ENCODE assay signal across 8 cellular contexts in genomic region chr7:82247814-82248433, GRCh38.
DNase-seq lines count a peak whose midpoint lies in the region; FAIRE-seq and TF ChIP-seq lines count a peak whose summit lies in the region.

No MANE protein-coding gene starts in this region.

- H3K36me3 ChIP-seq in OCI-LY1 (ENCODE audit: insufficient read depth, low read length): no peaks in the 10 kb centered on the region

- no peaks in the 10 kb centered on the region for H3K9me3 ChIP-seq in OCI-LY1 (ENCODE audit: low read length)

- no peaks in the 10 kb centered on the region for H3K36me3 Mint-ChIP-seq in endothelial cell (ENCODE audit: low read depth, unreplicated experiment)

- peak; percentile 49 for FAIRE-seq in frontal cortex (lab: Jason Lieb, UNC)

- H3K27ac Mint-ChIP-seq in endothelial cell (ENCODE audit: unreplicated experiment): no peak overlapping the region

- DNase-seq in frontal cortex (ENCODE audit: low spot score in 2 of 2) (no peak), NCI-H2171 (lab: John Stamatoyannopoulos, UW) (no peak), endothelial cell (ENCODE audit: low spot score) (no peak)
- no peak for DNase-seq in stimulated activated CD4-positive, alpha-beta T cell treated with anti-CD3 and anti-CD28 coated beads, Interleukin-12 subunit alpha, Interleukin-12 subunit beta, amount 100 ng/mL, for 4 hours
- DNase-seq in activated naive CD4-positive, alpha-beta T cell treated with Interleukin-2 at 50 U/mL for 16 hours: no peak

- no peak overlapping the region for H3K4me3 ChIP-seq in OCI-LY1 (ENCODE audit: low read depth, low read length, poor library complexity, severe bottlenecking)

- H3K27me3 ChIP-seq in OCI-LY1 (ENCODE audit: insufficient read depth, low read length): no peaks in the 10 kb centered on the region

- H3K9ac ChIP-seq in OCI-LY1 (ENCODE audit: low read length): no peak overlapping the region

- H4K20me1 ChIP-seq in OCI-LY1 (ENCODE audit: insufficient read depth, low read length): no peaks in the 10 kb centered on the region

- no peaks in the 10 kb centered on the region for H3K79me2 ChIP-seq in OCI-LY1 (ENCODE audit: insufficient read depth, low read length)

- no peaks in the 10 kb centered on the region for H3K9me2 ChIP-seq in OCI-LY1 (ENCODE audit: low read depth, low read length)

- H3K4me2 ChIP-seq in OCI-LY1 (ENCODE audit: low read length): no peak overlapping the region

- no peaks in the 10 kb centered on the region for H3K9me3 Mint-ChIP-seq in endothelial cell (ENCODE audit: unreplicated experiment)

- H3K27ac ChIP-seq in 22Rv1: no peak overlapping the region
- H3K27ac ChIP-seq in OCI-LY1 (ENCODE audit: low read depth, low read length, poor library complexity, severe bottlenecking): no peak overlapping the region

- H3K4me1 Mint-ChIP-seq in endothelial cell (ENCODE audit: unreplicated experiment): no peaks in the 10 kb centered on the region

- TF ChIP-seq CTCF in 22Rv1 (IDR thresholded peaks at IDR 0.05) (peak; percentile 91), GM12873 (IDR thresholded peaks at IDR 0.05; ENCODE audit: insufficient read depth, low read depth, low read length, missing control alignments) (peak; percentile 25), OCI-LY1 (IDR thresholded peaks at IDR 0.05; ENCODE audit: low read length) (peak; percentile 67), endothelial cell (IDR thresholded peaks at IDR 0.05; ENCODE audit: unreplicated experiment) (no peak)

- no peak overlapping the region for H2AFZ ChIP-seq in OCI-LY1 (ENCODE audit: low read length)

- H3K4me3 Mint-ChIP-seq in endothelial cell (ENCODE audit: unreplicated experiment): no peak overlapping the region

- H3F3A ChIP-seq in OCI-LY1 (ENCODE audit: insufficient read depth, low read length): no peaks in the 10 kb centered on the region

- no peaks in the 10 kb centered on the region for H3K27me3 Mint-ChIP-seq in endothelial cell (ENCODE audit: unreplicated experiment)

- H3K4me1 ChIP-seq in OCI-LY1 (ENCODE audit: insufficient read depth, low read length, severe bottlenecking): no peaks in the 10 kb centered on the region
